Comparison of ENCODE assay signal across 10 cellular contexts in genomic region chr10:3825244-3825643, GRCh38. TPM values are rescaled to one million over a fixed set of nuclear protein-coding genes. Genes with fewer than 3 reads are reported as not detected.
DNase-seq lines count a peak whose midpoint lies in the region; ATAC-seq, FAIRE-seq and TF ChIP-seq lines count a peak whose summit lies in the region.
"Had no signal": no experiment of that assay in that cellular context is flagged by ENCODE, and none has a peak within 500 bp of the region (broad histone marks: within the 10 kb centered on the region; RNA-seq: fewer than 3 reads in every experiment).

No MANE protein-coding gene starts in this region.

- no peaks in the 10 kb centered on the region for H3K36me3 Mint-ChIP-seq in activated naive CD8-positive, alpha-beta T cell
- no peaks in the 10 kb centered on the region for H3K36me3 Mint-ChIP-seq in activated naive CD8-positive, alpha-beta T cell treated with anti-CD3 and anti-CD28 coated beads, Interleukin-2, amount 50 U/mL, for 24 hours (ENCODE audit: low read depth)
- no peaks in the 10 kb centered on the region for H3K36me3 Mint-ChIP-seq in type B pancreatic cell

- no peaks in the 10 kb centered on the region for H3K27me3 Mint-ChIP-seq in activated naive CD8-positive, alpha-beta T cell
- H3K27me3 Mint-ChIP-seq in activated naive CD8-positive, alpha-beta T cell treated with anti-CD3 and anti-CD28 coated beads, Interleukin-2, amount 50 U/mL, for 24 hours: no peaks in the 10 kb centered on the region
- H3K27me3 Mint-ChIP-seq in type B pancreatic cell: no peaks in the 10 kb centered on the region
- H3K27me3 Mint-ChIP-seq: central memory CD8-positive, alpha-beta T cell had no signal

- H2AFZ ChIP-seq in K562 (ENCODE audit: low read depth, low read length): peak overlapping the region; percentile 5; the same call in 1 of the 2 replicates

- in situ Hi-C loops in K562 (cut with MboI): no loop called here

- H3K9me3 Mint-ChIP-seq in activated naive CD8-positive, alpha-beta T cell (ENCODE audit: low read depth): no peaks in the 10 kb centered on the region
- no peaks in the 10 kb centered on the region for H3K9me3 Mint-ChIP-seq in activated naive CD8-positive, alpha-beta T cell treated with anti-CD3 and anti-CD28 coated beads, Interleukin-2, amount 50 U/mL, for 24 hours
- H3K9me3 Mint-ChIP-seq in type B pancreatic cell: no peaks in the 10 kb centered on the region
- H3K9me3 Mint-ChIP-seq: central memory CD8-positive, alpha-beta T cell had no signal

- no peak for FAIRE-seq in K562 (lab: Jason Lieb, UNC)

- H3K4me3 ChIP-seq in K562: no peak overlapping the region

- CTCF ChIA-PET in K562 (lab: Yijun Ruan, JAX; ENCODE audit: low intra/inter-chr PET ratio): no interaction called here

- 0 out of 2 replicates have a peak, but pooled peaks have one; percentile 15 for TF ChIP-seq EP300 in K562 (IDR thresholded peaks at IDR 0.05; ENCODE audit: low read length)

- H3K4me1 Mint-ChIP-seq in activated naive CD8-positive, alpha-beta T cell (ENCODE audit: low read depth): peaks cover 29% of the 10 kb centered on the region
- peaks cover 32% of the 10 kb centered on the region for H3K4me1 Mint-ChIP-seq in activated naive CD8-positive, alpha-beta T cell treated with anti-CD3 and anti-CD28 coated beads, Interleukin-2, amount 50 U/mL, for 24 hours
- peaks cover 20% of the 10 kb centered on the region for H3K4me1 Mint-ChIP-seq in type B pancreatic cell (ENCODE audit: unreplicated experiment)

- no peaks in the 10 kb centered on the region for H3K27me3 ChIP-seq in K562 (ENCODE audit: control insufficient read depth in 2 of 2, insufficient read depth in 2 of 2, low read length in 2 of 2)

- no peaks in the 10 kb centered on the region for H3K9me3 ChIP-seq in K562 (replicated peaks; ENCODE audit: control insufficient read depth, insufficient read depth, low read depth, low read length)

- ATAC-seq in activated naive CD8-positive, alpha-beta T cell treated with anti-CD3 and anti-CD28 coated beads, Interleukin-2, amount 50 U/mL, for 24 hours: no peak
- ATAC-seq in K562 (peak; percentile 58), GM21723 (IDR thresholded peaks at IDR 0.05; ENCODE audit: unreplicated experiment) (no peak)

- no peak for DNase-seq in activated naive CD8-positive, alpha-beta T cell treated with anti-CD3 and anti-CD28 coated beads, Interleukin-2, amount 50 U/mL, for 24 hours
- DNase-seq in K562 (ENCODE audit: extremely low read depth in 1 of 4, low spot score in 3 of 4) (peak in 2 of 4 experiments; percentile 39 to 48), islet precursor cell (peak; percentile 99), type B pancreatic cell (ENCODE audit: extremely low spot score, unreplicated experiment) (no peak), dermis blood vessel endothelial cell (no peak)
- no peak for DNase-seq in activated CD4-positive, CD25-positive, alpha-beta regulatory T cell (lab: John Stamatoyannopoulos, UW)

- intact Hi-C loops in K562 (cut with micrococcal nuclease): no loop called here

- no peaks in the 10 kb centered on the region for H3K9me1 ChIP-seq in K562 (ENCODE audit: control insufficient read depth, insufficient read depth, low read length)

- TF ChIP-seq RAD21 in K562 (CRISPR knock-in tag; conservative IDR thresholded peaks at IDR 0.05 in 1 of 2, IDR thresholded peaks at IDR 0.05 in 1 of 2): no peak

- H3K4me1 ChIP-seq in K562 (replicated peaks in 1 of 2; ENCODE audit: control insufficient read depth in 2 of 2, insufficient read depth in 2 of 2, low read length in 2 of 2): peaks cover 19 to 27% of the 10 kb centered on the region in 2 experiments

- TF ChIP-seq POLR2A in K562 (conservative IDR thresholded peaks at IDR 0.05): no peak

- POLR2A ChIA-PET in K562 (lab: Yijun Ruan, JAX): interaction anchor here (1.0 kb wide), 1 partner anchor 40 kb away, joined by 3 read pairs; the partner anchor contains the start of gene KLF6

- no peaks in the 10 kb centered on the region for H3K79me2 ChIP-seq in K562 (ENCODE audit: control insufficient read depth, insufficient read depth, low read length)

- peak overlapping the region; percentile 71 for H3K27ac Mint-ChIP-seq in activated naive CD8-positive, alpha-beta T cell
- no peak overlapping the region for H3K27ac Mint-ChIP-seq in activated naive CD8-positive, alpha-beta T cell treated with anti-CD3 and anti-CD28 coated beads, Interleukin-2, amount 50 U/mL, for 24 hours
- H3K27ac Mint-ChIP-seq in type B pancreatic cell: peak overlapping the region; percentile 84

- H3K9ac ChIP-seq in K562 (ENCODE audit: insufficient read depth in 1 of 2, low read depth in 2 of 2, low read length in 2 of 2): peak overlapping the region in 1 of 2 experiments; percentile 62; a peak in 1 of 4 replicates

- no peaks in the 10 kb centered on the region for H3K36me3 ChIP-seq in K562 (ENCODE audit: control insufficient read depth, insufficient read depth, low read length)

- 23% methylated on average over 6 of the region's 6 CpGs for whole genome bisulfite sequencing in K562 (ENCODE audit: insufficient coverage, low coverage, missing lambda C conversion rate)

- TF ChIP-seq CTCF in K562 (IDR thresholded peaks at IDR 0.05 in 2 of 3, conservative IDR thresholded peaks at IDR 0.05 in 1 of 3; ENCODE audit: insufficient read depth in 2 of 3, low read depth in 1 of 3, low read length in 3 of 3): no peak
- no peak for TF ChIP-seq CTCF in type B pancreatic cell (conservative IDR thresholded peaks at IDR 0.05)

- H4K20me1 ChIP-seq in K562 (replicated peaks; ENCODE audit: control insufficient read depth, insufficient read depth, low read length): no peaks in the 10 kb centered on the region

- no TSS peak for BruUV-seq in K562 (replicated peaks; lab: Mats Ljungman, UMichigan)

- H3K4me2 ChIP-seq in K562 (ENCODE audit: insufficient read depth, low read length): no peak overlapping the region

- no peak overlapping the region for H3K4me3 Mint-ChIP-seq in activated naive CD8-positive, alpha-beta T cell
- no peak overlapping the region for H3K4me3 Mint-ChIP-seq in activated naive CD8-positive, alpha-beta T cell treated with anti-CD3 and anti-CD28 coated beads, Interleukin-2, amount 50 U/mL, for 24 hours
- no peak overlapping the region for H3K4me3 Mint-ChIP-seq in type B pancreatic cell
- H3K4me3 Mint-ChIP-seq: central memory CD8-positive, alpha-beta T cell had no signal

- no peak overlapping the region for H3K27ac ChIP-seq in K562 (ENCODE audit: extremely low read depth, low read depth, low read length)
- H3K27ac ChIP-seq: VCaP had no signal

TF ChIP-seq in K562, 482 proteins besides CTCF, POLR2A, EP300 and RAD21 (continues in another document):
- TF ChIP-seq CTBP1 (IDR thresholded peaks at IDR 0.05; ENCODE audit: borderline replicate concordance): peak; percentile 43; the same call in 1 of the 2 replicates
- TF ChIP-seq JUN (IDR thresholded peaks at IDR 0.05; ENCODE audit: borderline replicate concordance, low read depth, low read length): peak; percentile 68
- no peak for TF ChIP-seq JUN (CRISPR knock-in tag; IDR thresholded peaks at IDR 0.05; ENCODE audit: borderline replicate concordance)
- peak; percentile 50; the same call in 1 of the 2 replicates for TF ChIP-seq ARID1B (IDR thresholded peaks at IDR 0.05)
- TF ChIP-seq SOX6 (IDR thresholded peaks at IDR 0.05): peak; percentile 27; the same call in 1 of the 2 replicates
- TF ChIP-seq ZBTB11 (CRISPR knock-in tag; IDR thresholded peaks at IDR 0.05): 0 out of 6 replicates have a peak, but pooled peaks of 1 of the 3 experiments have one; percentile 28
- TF ChIP-seq ZNF76 (CRISPR knock-in tag; IDR thresholded peaks at IDR 0.05; ENCODE audit: borderline replicate concordance): no peak

RNA-seq across cellular contexts. Expression of gene KLF6, which starts 40.2 kb away (rescaled TPM):
- 54.5 and 86.4 TPM in 2 replicates for total RNA-seq in K562 (2011; cell fraction: chromatin; rRNA removed; ENCODE audit: low replicate concordance)
- total RNA-seq in K562 (2011; cell fraction: nucleolus; rRNA removed): 136 and 139 TPM in 2 replicates
- 92.4 and 113 TPM in 2 replicates for total RNA-seq in K562 (2011; cell fraction: nucleoplasm; rRNA removed)
- 6.9 and 10.3 TPM in 2 replicates for total RNA-seq in K562 (2014; rRNA removed)
- total RNA-seq in K562 (2014; rRNA removed; fragmentation: Illumina TruSeq; extraction: Trizol): 7.4 and 8.0 TPM in 2 replicates
- total RNA-seq in K562 (2015; rRNA removed; fragmentation: Illumina TruSeq; extraction: Trizol): 4.5 TPM in 2 replicates
- total RNA-seq in K562 (2021): 23.9 and 25.2 TPM in 2 replicates
- polyA plus RNA-seq in K562 (2011; rRNA removed): 11.7 and 19.1 TPM in 2 replicates
- 6.6 and 12.0 TPM in 2 replicates for polyA plus RNA-seq in K562 (2011; cell fraction: cytosol; rRNA removed)
- polyA plus RNA-seq in K562 (2011; cell fraction: nucleus; rRNA removed): 52.6 and 53.4 TPM in 2 replicates
- 14.7 and 29.2 TPM in 2 replicates for polyA plus RNA-seq in K562 (2012)
- 11.1 and 12.6 TPM in 2 replicates for polyA plus RNA-seq in K562 (2014; fragmentation: Illumina TruSeq; extraction: Trizol)
- 1 to 10 TPM; 3.2 to 3.7 TPM for polyA plus RNA-seq in K562 (2014; fragmentation: Nextera tagmentation; extraction: Ambion mirVana)
- polyA plus RNA-seq in K562 (2014; rRNA removed): 8.6 and 10.2 TPM in 2 replicates
- polyA minus RNA-seq in K562 (2011; rRNA and poly(A)+ RNA removed): 33.0 and 43.0 TPM in 2 replicates
- 10.3 and 16.2 TPM in 2 replicates for polyA minus RNA-seq in K562 (2011; cell fraction: cytosol; rRNA and poly(A)+ RNA removed)
- 87.2 and 133 TPM in 2 replicates for polyA minus RNA-seq in K562 (2011; cell fraction: nucleus; rRNA and poly(A)+ RNA removed)
- total RNA-seq in type B pancreatic cell (ENCODE audit: low replicate concordance): 117 and 269 TPM in 2 replicates
- 101 and 205 TPM in 2 replicates for total RNA-seq in dermis blood vessel endothelial cell
